10 cellular contexts compared by ENCODE assay signal in genomic region chr1:23964790-23965740, GRCh38. TPM values are rescaled to one million over a fixed set of nuclear protein-coding genes. Genes with fewer than 3 reads are reported as not detected.
DNase-seq lines count a peak whose midpoint lies in the region; ATAC-seq and TF ChIP-seq lines count a peak whose summit lies in the region.
"Had no signal": no experiment of that assay in that cellular context is flagged by ENCODE, and none has a peak within 500 bp of the region (broad histone marks: within the 10 kb centered on the region; RNA-seq: fewer than 3 reads in every experiment).

No MANE protein-coding gene starts in this region.

- peaks cover 100% of the 10 kb centered on the region for H3K36me3 Mint-ChIP-seq in activated T-helper 17 cell treated with anti-CD3 and anti-CD28 coated beads, Interleukin-2, amount 50 U/mL, for 72 hours (ENCODE audit: low read depth)

- no peaks in the 10 kb centered on the region for H3K27me3 ChIP-seq in upper lobe of right lung
- H3K27me3 ChIP-seq in foreskin keratinocyte, result no peaks in the 10 kb centered on the region

- H3K27ac Mint-ChIP-seq in activated T-helper 17 cell treated with anti-CD3 and anti-CD28 coated beads, Interleukin-2, amount 50 U/mL, for 72 hours, result peak overlapping the region; percentile 70

- no peaks in the 10 kb centered on the region for H3K9me3 ChIP-seq in upper lobe of right lung
- H3K9me3 ChIP-seq: Caco-2 had no signal

- intact Hi-C loops in Right ventricle myocardium superior (cut with DNase I), result no loop called here
- intact Hi-C loops in left ventricle myocardium superior (cut with micrococcal nuclease), result no loop called here
- intact Hi-C loops in upper lobe of right lung (cut with DNase I), result no loop called here

- peaks cover 22% of the 10 kb centered on the region for H3K4me1 Mint-ChIP-seq in activated T-helper 17 cell treated with anti-CD3 and anti-CD28 coated beads, Interleukin-2, amount 50 U/mL, for 72 hours

- H3K27ac ChIP-seq in upper lobe of right lung, result peak overlapping the region; percentile 14
- H3K27ac ChIP-seq in foreskin keratinocyte, result no peak overlapping the region

- DNase-seq in Right ventricle myocardium superior (no peak), left ventricle myocardium superior (no peak), kidney tubule cell (ENCODE audit: low spot score) (peak; percentile 19), upper lobe of right lung (no peak), foreskin keratinocyte (no peak), UCSD-AML1 (lab: John Stamatoyannopoulos, UW; ENCODE audit: unreplicated experiment) (no peak)
- DNase-seq: Caco-2, KG1 had no signal

- H3K4me3 Mint-ChIP-seq in activated T-helper 17 cell treated with anti-CD3 and anti-CD28 coated beads, Interleukin-2, amount 50 U/mL, for 72 hours, result peak overlapping the region; percentile 49

- H3K27me3 Mint-ChIP-seq in activated T-helper 17 cell treated with anti-CD3 and anti-CD28 coated beads, Interleukin-2, amount 50 U/mL, for 72 hours, result no peaks in the 10 kb centered on the region

- H3K4me1 ChIP-seq in upper lobe of right lung (peaks cover 34% of the 10 kb centered on the region), foreskin keratinocyte (peaks cover 6% of the 10 kb centered on the region)

- no peaks in the 10 kb centered on the region for H3K9me3 Mint-ChIP-seq in activated T-helper 17 cell treated with anti-CD3 and anti-CD28 coated beads, Interleukin-2, amount 50 U/mL, for 72 hours

- no peak for TF ChIP-seq CTCF in upper lobe of right lung (IDR thresholded peaks at IDR 0.05)
- TF ChIP-seq CTCF in foreskin keratinocyte (conservative IDR thresholded peaks at IDR 0.05), result no peak

- H3K36me3 ChIP-seq in upper lobe of right lung, result peaks cover 83% of the 10 kb centered on the region

- ATAC-seq in Right ventricle myocardium superior (ENCODE audit: poor library complexity), result peak; percentile 3
- ATAC-seq in left ventricle myocardium superior, result no peak
- no peak for ATAC-seq in activated T-helper 17 cell treated with anti-CD3 and anti-CD28 coated beads, Interleukin-2, amount 50 U/mL, for 72 hours (replicated peaks)
- no peak for ATAC-seq in upper lobe of right lung
- no peak for ATAC-seq in HG03432 (IDR thresholded peaks at IDR 0.05; ENCODE audit: unreplicated experiment)
- ATAC-seq in foreskin keratinocyte, result no peak

- no peak overlapping the region for H3K4me3 ChIP-seq in upper lobe of right lung

RNA-seq across cellular contexts. Expression of gene PNRC2, which starts 5.4 kb away (rescaled TPM):
- total RNA-seq in Right ventricle myocardium superior, result 74.2 TPM
- total RNA-seq in left ventricle myocardium superior, result 81.9 TPM
- 100 to 1,000 TPM; 112 to 125 TPM for total RNA-seq in activated T-helper 17 cell treated with anti-CD3 and anti-CD28 coated beads, Interleukin-2, amount 50 U/mL, for 72 hours
- 119 TPM for total RNA-seq in upper lobe of right lung
- total RNA-seq in foreskin keratinocyte, result 60.9 and 68.8 TPM in 2 replicates
- polyA plus RNA-seq in foreskin keratinocyte, result 29.3 and 35.7 TPM in 2 replicates

RNA-seq across cellular contexts. Expression of gene SRSF10, which starts 15.1 kb away (rescaled TPM):
- total RNA-seq in Right ventricle myocardium superior (51.9 TPM), left ventricle myocardium superior (57.6 TPM), upper lobe of right lung (96.0 TPM), foreskin keratinocyte (104 and 112 TPM in 2 replicates)
- total RNA-seq in activated T-helper 17 cell treated with anti-CD3 and anti-CD28 coated beads, Interleukin-2, amount 50 U/mL, for 72 hours, result 100 to 1,000 TPM; 168 to 199 TPM
- 48.1 and 57.5 TPM in 2 replicates for polyA plus RNA-seq in foreskin keratinocyte

RNA-seq across cellular contexts. Expression of gene CNR2, which starts 51.9 kb away (rescaled TPM):
- not detected for total RNA-seq in Right ventricle myocardium superior
- not detected for total RNA-seq in left ventricle myocardium superior
- under 1 TPM; 0.04 to 0.08 TPM for total RNA-seq in activated T-helper 17 cell treated with anti-CD3 and anti-CD28 coated beads, Interleukin-2, amount 50 U/mL, for 72 hours
- 0.06 TPM for total RNA-seq in upper lobe of right lung
- total RNA-seq in foreskin keratinocyte, result not detected in 2 replicates
- polyA plus RNA-seq in foreskin keratinocyte, result not detected in 2 replicates
- total RNA-seq: Caco-2 had no signal
